Comparison of ENCODE assay signal across 2 cellular contexts in genomic region chr4:82679531-82679930, GRCh38.
TF ChIP-seq lines count a peak whose summit lies in the region.

No MANE protein-coding gene starts in this region.

TF ChIP-seq in HepG2, 621 proteins besides CTCF, POLR2A, EP300 and RAD21:
- TF ChIP-seq CREM (IDR thresholded peaks at IDR 0.05) (no peak), CREM (CRISPR knock-in tag; IDR thresholded peaks at IDR 0.05) (no peak)

TF ChIP-seq in H1, 55 proteins besides CTCF, POLR2A, EP300 and RAD21:
- no peak for TF ChIP-seq CBX8 (IDR thresholded peaks at IDR 0.05; ENCODE audit: borderline replicate concordance, low read depth, low read length)
- TF ChIP-seq TEAD4 (IDR thresholded peaks at IDR 0.05; ENCODE audit: low read depth, low read length): no peak
- TF ChIP-seq TBP (IDR thresholded peaks at IDR 0.05; ENCODE audit: low read depth, low read length): no peak
- TF ChIP-seq SRF (IDR thresholded peaks at IDR 0.05; ENCODE audit: low read depth, low read length): no peak
- no peak for TF ChIP-seq KDM1A (IDR thresholded peaks at IDR 0.05; ENCODE audit: borderline replicate concordance, low read length)
- TF ChIP-seq BACH1 (IDR thresholded peaks at IDR 0.05; ENCODE audit: low read length): no peak
- no peak for TF ChIP-seq RNF2 (IDR thresholded peaks at IDR 0.05; ENCODE audit: borderline replicate concordance, low read depth, low read length, missing control alignments, poor library complexity, severe bottlenecking)
